ENCODE assay signal across 16 cellular contexts in the genomic region with DNA sequence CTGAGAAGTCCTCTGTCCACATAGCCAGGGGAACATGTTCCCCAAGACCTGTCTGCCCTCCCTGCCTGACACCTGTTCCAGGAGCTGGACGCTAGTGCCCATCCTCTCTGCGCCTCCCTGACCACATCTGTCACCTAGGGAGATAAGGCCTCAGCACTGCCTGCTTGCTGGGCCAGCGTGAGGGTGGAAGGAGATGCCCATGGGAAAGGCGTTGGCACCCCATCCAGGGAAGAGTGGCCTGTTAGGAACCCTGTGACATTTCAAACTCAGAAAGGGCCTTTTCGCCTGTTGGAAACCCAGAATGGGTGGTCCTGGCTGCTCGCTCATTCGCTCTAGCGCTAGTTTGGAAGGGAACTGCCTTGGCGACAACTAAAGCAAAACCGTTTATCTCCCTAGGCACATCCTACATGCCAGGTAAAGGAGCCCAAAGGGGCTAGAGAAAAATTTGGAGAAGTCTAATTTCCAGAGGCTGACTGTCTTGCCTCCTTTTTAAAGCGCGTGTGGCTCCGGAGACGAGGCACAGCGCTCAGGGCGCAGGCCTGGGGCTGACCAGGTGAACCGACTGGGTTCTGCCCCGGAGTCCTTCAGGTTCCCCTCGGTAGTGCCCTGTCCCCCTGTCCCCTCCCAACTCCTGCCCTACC. TPM values are rescaled to one million over a fixed set of nuclear protein-coding genes. Genes with fewer than 3 reads are reported as not detected.
DNase-seq lines count a peak whose midpoint lies in the region; ATAC-seq and TF ChIP-seq lines count a peak whose summit lies in the region.
"Had no signal": no experiment of that assay in that cellular context is flagged by ENCODE, and none has a peak within 500 bp of the region (broad histone marks: within the 10 kb centered on the region; RNA-seq: fewer than 3 reads in every experiment).

No MANE protein-coding gene starts in this region.

- H3K36me3 Mint-ChIP-seq in brain (peaks cover 8% of the 10 kb centered on the region), naive B cell (peaks cover 0 to 10% of the 10 kb centered on the region in 2 donors)

- H3K4me1 ChIP-seq in heart right ventricle (peaks cover 0 to 39% (median 28%) of the 10 kb centered on the region in 9 donors), stomach smooth muscle (ENCODE audit: control insufficient read depth, insufficient read depth, low read length) (peaks cover 43% of the 10 kb centered on the region), aorta (ENCODE audit: control insufficient read depth in 1 of 2, insufficient read depth in 2 of 2, low read length in 2 of 2) (no peaks in the 10 kb centered on the region)

- H3K27me3 ChIP-seq in heart right ventricle, result peaks cover 15 to 75% (median 64%) of the 10 kb centered on the region in 7 donors
- H3K27me3 ChIP-seq in stomach smooth muscle (ENCODE audit: control insufficient read depth in 1 of 2, insufficient read depth in 2 of 2, low read length in 2 of 2), result peaks cover 48 to 53% of the 10 kb centered on the region in 2 donors
- H3K27me3 ChIP-seq in aorta (ENCODE audit: control insufficient read depth in 1 of 2, insufficient read depth in 2 of 2, low read length in 1 of 2), result no peaks in the 10 kb centered on the region

- peaks cover 0 to 19% (median 5%) of the 10 kb centered on the region in 5 experiments for H3K9me3 Mint-ChIP-seq in brain
- H3K9me3 Mint-ChIP-seq in naive B cell, result peaks cover 0 to 7% (median 2%) of the 10 kb centered on the region in 7 donors
- H3K9me3 Mint-ChIP-seq: activated CD4-positive, alpha-beta memory T cell treated with anti-CD3 and anti-CD28 coated beads, Interleukin-2, amount 10 ng/mL, durations not matched to agents 7 days and 5 days; CD4-positive, alpha-beta T cell; stimulated activated naive CD8-positive, alpha-beta T cell treated with anti-CD3 and anti-CD28 coated beads, Interleukin-15, Interleukin-2, amounts not matched to agents 100 ng/mL and 50 ng/mL, for 24 hours had no signal

- H3K9me3 ChIP-seq in heart right ventricle (no peaks in the 10 kb centered on the region), stomach smooth muscle (ENCODE audit: control insufficient read depth in 2 of 2, low read length in 2 of 2) (no peaks in the 10 kb centered on the region), aorta (ENCODE audit: control insufficient read depth, low read length) (no peaks in the 10 kb centered on the region)

- H3K27ac ChIP-seq in heart right ventricle (peak overlapping the region in 8 of 10 donors; percentile 37 to 99 (median 86)), stomach smooth muscle (ENCODE audit: low read length) (no peak overlapping the region), aorta (ENCODE audit: low read depth in 1 of 2, low read length in 2 of 2) (no peak overlapping the region)

- H3K4me1 Mint-ChIP-seq in brain, result peaks cover 28% of the 10 kb centered on the region
- H3K4me1 Mint-ChIP-seq in naive B cell, result peaks cover 14 to 39% (median 23%) of the 10 kb centered on the region in 3 donors

- H3K27ac Mint-ChIP-seq in brain, result peak overlapping the region in 1 of 5 experiments; percentile 33
- no peak overlapping the region for H3K27ac Mint-ChIP-seq in naive B cell
- H3K27ac Mint-ChIP-seq: activated CD4-positive, alpha-beta memory T cell treated with anti-CD3 and anti-CD28 coated beads, Interleukin-2, amount 10 ng/mL, durations not matched to agents 7 days and 5 days; CD4-positive, alpha-beta T cell; stimulated activated naive CD8-positive, alpha-beta T cell treated with anti-CD3 and anti-CD28 coated beads, Interleukin-15, Interleukin-2, amounts not matched to agents 100 ng/mL and 50 ng/mL, for 24 hours had no signal

- peak in 4 of 8 donors; percentile 0 to 12 (median 4) for ATAC-seq in heart right ventricle
- no peak for ATAC-seq in left cardiac atrium
- ATAC-seq in naive B cell (ENCODE audit: low read depth in 2 of 2), result no peak
- no peak for ATAC-seq in aorta (ENCODE audit: low FRiP score)

- DNase-seq in heart right ventricle (no peak), left cardiac atrium (no peak), naive B cell (no peak), NCI-H510A treated with DMSO at 0.1 percent for 48 hours (lab: John Stamatoyannopoulos, UW) (no peak), NCI-H82 treated with DMSO at 0.1 percent for 48 hours (lab: John Stamatoyannopoulos, UW; ENCODE audit: unreplicated experiment) (no peak), aorta (no peak)
- DNase-seq: activated CD4-positive, alpha-beta memory T cell treated with anti-CD3 and anti-CD28 coated beads, Interleukin-2, amount 10 ng/mL, durations not matched to agents 7 days and 5 days; CD4-positive, alpha-beta T cell; effector CD8-positive, alpha-beta T cell; hippocampal formation; NCI-H1436 treated with DMSO at 0.1 percent for 48 hours; NK-92 treated with Interleukin-12 subunit alpha and Interleukin-12 subunit beta, amount 100 ng/mL, for 24 hours; posterior cingulate gyrus had no signal

- H3K36me3 ChIP-seq in heart right ventricle, result peaks cover 0 to 21% (median 0%) of the 10 kb centered on the region in 9 donors
- no peaks in the 10 kb centered on the region for H3K36me3 ChIP-seq in stomach smooth muscle (ENCODE audit: control insufficient read depth in 2 of 2, insufficient read depth in 2 of 2, low read length in 2 of 2)
- no peaks in the 10 kb centered on the region for H3K36me3 ChIP-seq in aorta (ENCODE audit: control insufficient read depth in 1 of 2, insufficient read depth in 2 of 2, low read length in 1 of 2)

- TF ChIP-seq CTCF in heart right ventricle (IDR thresholded peaks at IDR 0.05) (no peak), brain (conservative IDR thresholded peaks at IDR 0.05) (no peak)

- peaks cover 21% of the 10 kb centered on the region for H3K27me3 Mint-ChIP-seq in brain
- peaks cover 29 to 60% (median 41%) of the 10 kb centered on the region in 3 donors for H3K27me3 Mint-ChIP-seq in naive B cell

- 9 to 11% methylated on average over 19 of the region's 19 CpGs for WGBS in heart right ventricle, 2 donors
- 11 to 24% methylated on average over 19 of the region's 19 CpGs for WGBS in aorta, 2 donors

- H3K9ac ChIP-seq in stomach smooth muscle (ENCODE audit: low read length in 2 of 2), result no peak overlapping the region

- H3K4me3 Mint-ChIP-seq in brain, result peak overlapping the region in 3 of 5 experiments; percentile 58 to 69 (median 65)
- peak overlapping the region in 5 of 8 donors; percentile 36 to 80 (median 51) for H3K4me3 Mint-ChIP-seq in naive B cell
- H3K4me3 Mint-ChIP-seq: activated CD4-positive, alpha-beta memory T cell treated with anti-CD3 and anti-CD28 coated beads, Interleukin-2, amount 10 ng/mL, durations not matched to agents 7 days and 5 days; CD4-positive, alpha-beta T cell; stimulated activated naive CD8-positive, alpha-beta T cell treated with anti-CD3 and anti-CD28 coated beads, Interleukin-15, Interleukin-2, amounts not matched to agents 100 ng/mL and 50 ng/mL, for 24 hours had no signal

- intact Hi-C loops in heart right ventricle (cut with DNase I), result loop anchor here in 1 of 10 donors (10.0 kb wide), 1 partner anchor 139 kb away; no protein-coding TSS in a partner anchor
- intact Hi-C loops in left cardiac atrium (cut with DNase I), result no loop called here
- intact Hi-C loops in aorta (cut with DNase I), result no loop called here

- H3K4me3 ChIP-seq in heart right ventricle, result peak overlapping the region; percentile 4 to 65 (median 50)
- peak overlapping the region; percentile 19 to 54 for H3K4me3 ChIP-seq in stomach smooth muscle (ENCODE audit: low read length in 2 of 2)
- no peak overlapping the region for H3K4me3 ChIP-seq in aorta (ENCODE audit: low read length in 2 of 2)

RNA-seq across cellular contexts. Expression of gene ACTA1, which starts 0.4 kb away (rescaled TPM):
- total RNA-seq in heart right ventricle (over 10,000 TPM in 5 of 10 donors, 1,000 to 10,000 TPM in 4, 100 to 1,000 TPM in 1; 976 to 17,994 (median 10,145) TPM), left cardiac atrium (1,000 to 10,000 TPM in 1 of 2 donors, 100 to 1,000 TPM in 1; 508 to 1,063 TPM), aorta (10 to 100 TPM in 1 of 2 donors, 1 to 10 TPM in 1; 1.8 to 46.8 TPM)
- polyA plus RNA-seq in heart right ventricle (1,000 to 10,000 TPM; 2,463 to 2,779 TPM), brain (ENCODE audit: insufficient read depth, low read depth, low replicate concordance) (0.88 TPM), naive B cell (ENCODE audit: low read depth in 6 of 6) (not detected), aorta (10 to 100 TPM in 1 of 2 donors, 1 to 10 TPM in 1; 3.7 to 19.0 TPM)
- total RNA-seq: activated CD4-positive, alpha-beta memory T cell treated with anti-CD3 and anti-CD28 coated beads, Interleukin-2, amount 10 ng/mL, durations not matched to agents 7 days and 5 days; CD4-positive, alpha-beta T cell had no signal

Comparison
In these comparisons a context has a peak if more than half of its experiments do, and no peak if none do; other contexts are left out.
1. H3K27ac ChIP-seq: peak in heart right ventricle (8 of 10); none in stomach smooth muscle (single experiment) and aorta (0 of 2).
2. H3K4me3 ChIP-seq: peak in heart right ventricle (10 of 10) and stomach smooth muscle (2 of 2); none in aorta (0 of 2).
3. RNA of gene ACTA1, which starts 0.4 kb away (polyA plus RNA-seq): 2,463 to 2,779 TPM in heart right ventricle; 3.7 to 19.0 TPM in aorta, 0.88 TPM in brain (single experiment) and not detected in naive B cell; every median in the first group is over 100 times any median in the second.